In the genomic region with DNA sequence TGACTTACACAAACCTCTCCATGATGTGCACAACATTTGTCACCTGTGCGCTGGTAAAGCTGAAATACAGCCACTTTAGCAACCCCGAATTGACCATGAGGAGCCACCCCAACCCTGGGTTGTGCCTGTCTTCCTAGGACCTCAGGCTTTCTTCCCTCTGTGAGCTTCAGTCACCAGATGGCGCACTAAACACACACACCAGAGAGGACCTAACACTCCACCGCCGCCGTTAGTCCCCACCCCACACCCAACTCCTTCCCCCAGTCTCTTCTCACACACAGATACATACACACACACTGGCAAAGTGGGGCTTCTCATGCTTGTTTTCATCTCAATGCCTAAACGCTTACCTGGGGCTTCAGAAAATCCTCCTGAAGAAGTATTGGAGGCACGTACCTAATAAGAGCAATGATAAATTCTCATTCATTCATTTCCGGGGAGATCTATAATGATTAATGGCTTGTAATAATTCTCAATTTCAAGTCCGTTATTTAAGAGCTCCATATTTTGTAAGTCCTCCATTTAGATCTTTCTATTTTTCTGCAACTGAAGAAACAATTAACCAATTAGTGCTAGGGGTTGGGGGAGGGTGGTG, we compare ENCODE assay signal across 8 cellular contexts. TPM values are rescaled to one million over a fixed set of nuclear protein-coding genes. Genes with fewer than 3 reads are reported as not detected.
DNase-seq lines count a peak whose midpoint lies in the region; ATAC-seq lines count a peak whose summit lies in the region.

No MANE protein-coding gene starts in this region.

- H3K36me3 ChIP-seq in CD4-positive, CD25-positive, alpha-beta regulatory T cell (ENCODE audit: control insufficient read depth, insufficient read depth, low read length) = no peaks in the 10 kb centered on the region

- no peak overlapping the region for H3K27ac ChIP-seq in CD4-positive, CD25-positive, alpha-beta regulatory T cell (ENCODE audit: insufficient read depth, low read length, poor library complexity, severe bottlenecking)

- peaks cover 8% of the 10 kb centered on the region for H3K27me3 ChIP-seq in CD4-positive, CD25-positive, alpha-beta regulatory T cell (ENCODE audit: control insufficient read depth, insufficient read depth, low read length)

- DNase-seq in CD4-positive, CD25-positive, alpha-beta regulatory T cell = peak; percentile 63 to 86 (median 74)
- DNase-seq in NCI-H748 (lab: John Stamatoyannopoulos, UW; ENCODE audit: unreplicated experiment) = peak; percentile 81
- DNase-seq in activated CD4-positive, alpha-beta T cell treated with anti-CD3 and anti-CD28 coated beads, Interleukin-2, amount 50 U/mL, for 24 hours (ENCODE audit: low read depth in 1 of 2, low spot score in 1 of 2) = peak; percentile 54 to 77
- peak; percentile 87 for DNase-seq in ecto neural progenitor cell (ENCODE audit: low spot score)
- DNase-seq in medulla oblongata (ENCODE audit: extremely low spot score) = peak; percentile 95
- peak; percentile 23 for DNase-seq in stimulated activated CD8-positive, alpha-beta memory T cell treated with anti-CD3 and anti-CD28 coated beads, Interleukin-15, amount 100 ng/mL, for 24 hours (ENCODE audit: low read depth)

- H3K36me3 Mint-ChIP-seq in CD4-positive, CD25-positive, alpha-beta regulatory T cell = no peaks in the 10 kb centered on the region

- peaks cover 8% of the 10 kb centered on the region for H3K4me1 ChIP-seq in CD4-positive, CD25-positive, alpha-beta regulatory T cell (ENCODE audit: control insufficient read depth, insufficient read depth, low read length, poor library complexity, severe bottlenecking)

- peak overlapping the region; percentile 4 to 78 (median 75) for H3K4me3 Mint-ChIP-seq in CD4-positive, CD25-positive, alpha-beta regulatory T cell

- ATAC-seq in CD4-positive, CD25-positive, alpha-beta regulatory T cell (ENCODE audit: low read depth in 2 of 2) = peak; percentile 92 to 96
- ATAC-seq in GM19452 (IDR thresholded peaks at IDR 0.05; ENCODE audit: unreplicated experiment) (peak; percentile 90), HG03558 (IDR thresholded peaks at IDR 0.05; ENCODE audit: extremely low read depth, unreplicated experiment) (peak; percentile 83)

- no peaks in the 10 kb centered on the region for H3K9me3 Mint-ChIP-seq in CD4-positive, CD25-positive, alpha-beta regulatory T cell

- H3K4me3 ChIP-seq in CD4-positive, CD25-positive, alpha-beta regulatory T cell (ENCODE audit: low read depth, low read length) = peak overlapping the region; percentile 65

- H3K4me1 Mint-ChIP-seq in CD4-positive, CD25-positive, alpha-beta regulatory T cell = peaks cover 5 to 23% (median 8%) of the 10 kb centered on the region in 4 donors

- H3K27ac Mint-ChIP-seq in CD4-positive, CD25-positive, alpha-beta regulatory T cell = no peak overlapping the region

- no peaks in the 10 kb centered on the region for H3K9me3 ChIP-seq in CD4-positive, CD25-positive, alpha-beta regulatory T cell (ENCODE audit: control insufficient read depth in 2 of 2, low read length in 2 of 2)

- peaks cover 7% of the 10 kb centered on the region for H3K27me3 Mint-ChIP-seq in CD4-positive, CD25-positive, alpha-beta regulatory T cell

RNA-seq across cellular contexts. Expression of a gene that starts 2.1 kb away (rescaled TPM):
- total RNA-seq in CD4-positive, CD25-positive, alpha-beta regulatory T cell = not detected
- under 1 TPM in 3 of 4 donors, not detected in 1; 0.05 to 0.10 (median 0.07) TPM for polyA plus RNA-seq in CD4-positive, CD25-positive, alpha-beta regulatory T cell

Comparison
In these comparisons a context has a peak if more than half of its experiments do, and no peak if none do; other contexts are left out.
1. DNase-seq: peak in every context shown above with its lines; median percentile 95 in medulla oblongata; 87 in ecto neural progenitor cell; 81 in NCI-H748; 74 in CD4-positive, CD25-positive, alpha-beta regulatory T cell; 66 in activated CD4-positive, alpha-beta T cell treated with anti-CD3 and anti-CD28 coated beads, Interleukin-2, amount 50 U/mL, for 24 hours; 23 in stimulated activated CD8-positive, alpha-beta memory T cell treated with anti-CD3 and anti-CD28 coated beads, Interleukin-15, amount 100 ng/mL, for 24 hours.